9 cellular contexts compared by ENCODE assay signal in the genomic region with DNA sequence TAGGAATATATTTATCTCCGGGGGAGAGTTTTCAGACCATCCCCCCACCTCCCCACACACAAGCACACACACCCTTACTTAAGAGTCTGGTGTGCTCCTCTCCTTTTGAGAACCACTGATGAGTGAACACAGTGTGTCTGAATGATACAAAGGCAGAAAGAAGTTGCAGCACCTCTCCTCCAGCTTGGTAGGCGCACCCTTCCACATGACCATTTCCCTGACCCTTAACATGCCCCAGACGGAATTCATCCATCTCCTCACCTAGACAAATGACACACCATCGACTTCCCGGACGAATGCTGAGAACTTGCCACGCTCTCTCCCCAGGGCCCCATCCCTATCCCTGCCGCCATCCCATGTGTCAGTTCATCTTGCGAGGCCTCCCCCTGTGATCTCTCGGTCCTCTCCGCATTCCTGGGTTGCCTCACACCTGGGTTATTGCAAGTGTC. TPM values are rescaled to one million over a fixed set of nuclear protein-coding genes. Genes with fewer than 3 reads are reported as not detected.
DNase-seq lines count a peak whose midpoint lies in the region; ATAC-seq, FAIRE-seq and TF ChIP-seq lines count a peak whose summit lies in the region.
"Had no signal": no experiment of that assay in that cellular context is flagged by ENCODE, and none has a peak within 500 bp of the region (broad histone marks: within the 10 kb centered on the region; RNA-seq: fewer than 3 reads in every experiment).

No MANE protein-coding gene starts in this region.

- H3K27me3 ChIP-seq in HUES64 (ENCODE audit: insufficient read depth, low read length) (no peaks in the 10 kb centered on the region), muscle layer of colon (ENCODE audit: control insufficient read depth in 1 of 2, insufficient read depth in 2 of 2, low read length in 2 of 2) (no peaks in the 10 kb centered on the region)

- H3K27ac ChIP-seq in A549, result peak overlapping the region; percentile 95 to 98
- H3K27ac ChIP-seq in HUES64 (ENCODE audit: low read depth, low read length), result peak overlapping the region; percentile 19; the same call in 1 of the 2 replicates
- H3K27ac ChIP-seq in muscle layer of colon (ENCODE audit: low read depth, low read length), result peak overlapping the region; percentile 100

- POLR2A ChIA-PET in A549 (lab: Yijun Ruan, JAX), result interaction anchor here (2.7 to 10.1 kb wide), 4 partner anchors 25 to 45 kb away, joined by 21 to 141 read pairs (median 57); a partner anchor contains a TSS

- ATAC-seq in A549, result no peak
- no peak for ATAC-seq in GM19351 (IDR thresholded peaks at IDR 0.05; ENCODE audit: unreplicated experiment)
- ATAC-seq in GM18519 (IDR thresholded peaks at IDR 0.05; ENCODE audit: low FRiP score, unreplicated experiment), result no peak

- in situ Hi-C loops in GM13977 (cut with MboI; ENCODE audit: low pct_unique_long_range_greater_than_20kb, low sequenced_read_pairs, unreplicated experiment), result loop anchor here (10.0 kb wide), 1 partner anchor 127 kb away; no protein-coding TSS in a partner anchor

- H3K36me3 ChIP-seq in HUES64 (ENCODE audit: insufficient read depth, low read length) (peaks cover 19% of the 10 kb centered on the region), muscle layer of colon (ENCODE audit: insufficient read depth, low read length) (peaks cover 23% of the 10 kb centered on the region)

- H3K4me2 ChIP-seq in A549, result peak overlapping the region; percentile 92

- no peak for FAIRE-seq in A549 (lab: Jason Lieb, UNC)

- no peak for TF ChIP-seq POLR2A in A549 (IDR thresholded peaks at IDR 0.05; ENCODE audit: low read length)

- 3% methylated on average over 11 of the region's 11 CpGs for WGBS in A549 (ENCODE audit: missing lambda C conversion rate)
- WGBS in HUES64, result 62% methylated on average over 10 of the region's 11 CpGs

- no peak for TF ChIP-seq RAD21 in A549 (conservative IDR thresholded peaks at IDR 0.05 in 1 of 2, IDR thresholded peaks at IDR 0.05 in 1 of 2)

- no peaks in the 10 kb centered on the region for H3K9me3 ChIP-seq in A549
- H3K9me3 ChIP-seq in HUES64 (ENCODE audit: insufficient read depth, low read depth, low read length), result no peaks in the 10 kb centered on the region
- no peaks in the 10 kb centered on the region for H3K9me3 ChIP-seq in muscle layer of colon (ENCODE audit: low read length)

- peak overlapping the region; percentile 91 for H3K4me3 ChIP-seq in A549
- H3K4me3 ChIP-seq in HUES64 (ENCODE audit: low read length), result no peak overlapping the region
- H3K4me3 ChIP-seq in choroid plexus epithelial cell (ENCODE audit: low read depth, low read length), result peak overlapping the region; percentile 99
- H3K4me3 ChIP-seq in muscle layer of colon (ENCODE audit: low read depth in 1 of 2, low read length in 2 of 2), result peak overlapping the region; percentile 18 to 99

- peaks cover 67% of the 10 kb centered on the region for H3K4me1 ChIP-seq in A549
- peaks cover 53% of the 10 kb centered on the region for H3K4me1 ChIP-seq in HUES64 (ENCODE audit: insufficient read depth, low read length)
- H3K4me1 ChIP-seq in muscle layer of colon (ENCODE audit: insufficient read depth, low read length), result peaks cover 80% of the 10 kb centered on the region

- H3K9ac ChIP-seq in HUES64 (ENCODE audit: low read depth, low read length), result no peak overlapping the region
- H3K9ac ChIP-seq in muscle layer of colon (ENCODE audit: low read length), result peak overlapping the region; percentile 100

- DNase-seq in A549 (ENCODE audit: low read depth in 1 of 2, low spot score in 1 of 2) (peak in 1 of 2 experiments; percentile 83), choroid plexus epithelial cell (ENCODE audit: low read depth) (peak; percentile 55), NCI-H510A (lab: John Stamatoyannopoulos, UW) (no peak), GM13977 (ENCODE audit: low spot score) (no peak)
- DNase-seq: DMS79 treated with DMSO at 0.1 percent for 48 hours had no signal

- TF ChIP-seq EP300 in A549 (IDR thresholded peaks at IDR 0.05), result no peak

- CTCF ChIA-PET in A549 (lab: Yijun Ruan, JAX), result interaction anchor here (1.6 to 29.7 kb wide), 7 partner anchors 11 to 128 kb away, joined by 3 to 705 read pairs (median 18); a partner anchor contains a TSS

- TF ChIP-seq CTCF in A549 (IDR thresholded peaks at IDR 0.05) (no peak), choroid plexus epithelial cell (conservative IDR thresholded peaks at IDR 0.05; ENCODE audit: low read depth, low read length) (no peak), GM13977 (IDR thresholded peaks at IDR 0.05; ENCODE audit: extremely low read depth, insufficient read depth, missing control alignments) (no peak)

TF ChIP-seq in A549, 52 proteins besides CTCF, POLR2A, EP300 and RAD21:
- TF ChIP-seq, protein P1, sequence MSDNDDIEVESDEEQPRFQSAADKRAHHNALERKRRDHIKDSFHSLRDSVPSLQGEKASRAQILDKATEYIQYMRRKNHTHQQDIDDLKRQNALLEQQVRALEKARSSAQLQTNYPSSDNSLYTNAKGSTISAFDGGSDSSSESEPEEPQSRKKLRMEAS (IDR thresholded peaks at IDR 0.05), result peak; percentile 83
- TF ChIP-seq HDAC2 (IDR thresholded peaks at IDR 0.05) (no peak), POLR2AphosphoS2 (conservative IDR thresholded peaks at IDR 0.05; ENCODE audit: low read length) (0 out of 2 replicates have a peak, but pooled peaks have one; percentile 56), EHF (CRISPR knock-in tag; IDR thresholded peaks at IDR 0.05) (0 out of 2 replicates have a peak, but pooled peaks have one; percentile 3), CEBPB (IDR thresholded peaks at IDR 0.05) (peak in 1 of 2 experiments; percentile 23; a peak in 1 of 4 replicates), MAFK (IDR thresholded peaks at IDR 0.05; ENCODE audit: partially characterized antibody) (no peak)
- TF ChIP-seq, protein P2, sequence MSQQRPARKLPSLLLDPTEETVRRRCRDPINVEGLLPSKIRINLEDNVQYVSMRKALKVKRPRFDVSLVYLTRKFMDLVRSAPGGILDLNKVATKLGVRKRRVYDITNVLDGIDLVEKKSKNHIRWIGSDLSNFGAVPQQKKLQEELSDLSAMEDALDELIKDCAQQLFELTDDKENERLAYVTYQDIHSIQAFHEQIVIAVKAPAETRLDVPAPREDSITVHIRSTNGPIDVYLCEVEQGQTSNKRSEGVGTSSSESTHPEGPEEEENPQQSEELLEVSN (IDR thresholded peaks at IDR 0.05; ENCODE audit: borderline replicate concordance, low read depth), result peak; percentile 36; the same call in 1 of the 2 replicates

RNA-seq across cellular contexts. Expression of a gene that starts 3.9 kb away (rescaled TPM):
- polyA plus RNA-seq in A549 (2011; rRNA removed), result 460 and 621 TPM in 2 replicates
- polyA plus RNA-seq in A549 (2012; cell fraction: cytosol; rRNA removed), result 275 and 344 TPM in 2 replicates
- polyA plus RNA-seq in A549 (2012; cell fraction: nucleus; rRNA removed), result 409 and 455 TPM in 2 replicates
- 324 to 416 TPM (median 367 TPM) in 3 replicates for polyA plus RNA-seq in A549 (2017; fragmentation: RNase III; extraction: RNeasy Plus Mini Kit Qiagen cat#74134 plus additional on column Dnase treatment)
- 307 and 325 TPM in 2 replicates for polyA minus RNA-seq in A549 (2011; rRNA and poly(A)+ RNA removed)
- polyA plus RNA-seq in HUES64 (2013, experiment 1 of 2), result 39.4 TPM
- 37.2 TPM for polyA plus RNA-seq in HUES64 (2013, experiment 2 of 2)

RNA-seq across cellular contexts. Expression of a gene that starts 27.5 kb away (rescaled TPM):
- polyA plus RNA-seq in A549 (2011; rRNA removed) (0.25 and 0.31 TPM in 2 replicates), A549 (2017; fragmentation: RNase III; extraction: RNeasy Plus Mini Kit Qiagen cat#74134 plus additional on column Dnase treatment) (0.15 to 0.29 TPM (median 0.16 TPM) in 3 replicates)
- polyA plus RNA-seq in A549 (2012; cell fraction: cytosol; rRNA removed), result 0.26 and 0.70 TPM in 2 replicates
- 0.26 and 0.33 TPM in 2 replicates for polyA plus RNA-seq in A549 (2012; cell fraction: nucleus; rRNA removed)
- 0.41 and 0.88 TPM in 2 replicates for polyA minus RNA-seq in A549 (2011; rRNA and poly(A)+ RNA removed)
- 12.1 TPM for polyA plus RNA-seq in HUES64 (2013, experiment 1 of 2)
- 11.6 TPM for polyA plus RNA-seq in HUES64 (2013, experiment 2 of 2)

RNA-seq across cellular contexts. Expression of a gene that starts 37.4 kb away (rescaled TPM):
- polyA plus RNA-seq in A549 (2011; rRNA removed) (7.0 and 7.6 TPM in 2 replicates), A549 (2017; fragmentation: RNase III; extraction: RNeasy Plus Mini Kit Qiagen cat#74134 plus additional on column Dnase treatment) (4.3 to 6.0 TPM (median 5.7 TPM) in 3 replicates)
- 4.2 and 6.8 TPM in 2 replicates for polyA plus RNA-seq in A549 (2012; cell fraction: cytosol; rRNA removed)
- polyA plus RNA-seq in A549 (2012; cell fraction: nucleus; rRNA removed), result 14.1 and 14.4 TPM in 2 replicates
- polyA minus RNA-seq in A549 (2011; rRNA and poly(A)+ RNA removed), result 6.4 and 12.4 TPM in 2 replicates
- 51.0 TPM for polyA plus RNA-seq in HUES64 (2013, experiment 1 of 2)
- polyA plus RNA-seq in HUES64 (2013, experiment 2 of 2), result 39.4 TPM

RNA-seq across cellular contexts. Expression of a gene that starts 46.0 kb away (rescaled TPM):
- polyA plus RNA-seq in A549 (2011; rRNA removed), result 57.3 and 63.9 TPM in 2 replicates
- 72.7 and 103 TPM in 2 replicates for polyA plus RNA-seq in A549 (2012; cell fraction: cytosol; rRNA removed)
- 137 and 148 TPM in 2 replicates for polyA plus RNA-seq in A549 (2012; cell fraction: nucleus; rRNA removed)
- 90.4 to 110 TPM (median 109 TPM) in 3 replicates for polyA plus RNA-seq in A549 (2017; fragmentation: RNase III; extraction: RNeasy Plus Mini Kit Qiagen cat#74134 plus additional on column Dnase treatment)
- 47.1 and 54.7 TPM in 2 replicates for polyA minus RNA-seq in A549 (2011; rRNA and poly(A)+ RNA removed)
- 1.4 TPM for polyA plus RNA-seq in HUES64 (2013, experiment 1 of 2)
- polyA plus RNA-seq in HUES64 (2013, experiment 2 of 2), result 2.5 TPM

Comparison
In these comparisons a context has a peak if more than half of its experiments do, and no peak if none do; other contexts are left out.
1. H3K27ac ChIP-seq: peak in every context shown above with its lines; median percentile 100 in muscle layer of colon; 96 in A549; 19 in HUES64.